In genomic region chr17:30113213-30113612, GRCh38 we compare ENCODE assay signal across 12 cellular contexts. TPM values are rescaled to one million over a fixed set of nuclear protein-coding genes. Genes with fewer than 3 reads are reported as not detected.
DNase-seq lines count a peak whose midpoint lies in the region; ATAC-seq and TF ChIP-seq lines count a peak whose summit lies in the region.
"Had no signal": no experiment of that assay in that cellular context is flagged by ENCODE, and none has a peak within 500 bp of the region (broad histone marks: within the 10 kb centered on the region; RNA-seq: fewer than 3 reads in every experiment).

No MANE protein-coding gene starts in this region.

- intact Hi-C loops in HCT116 (cut with micrococcal nuclease) (no loop called here), body of pancreas (cut with DNase I) (no loop called here)

- H3K4me3 ChIP-seq in HCT116 (replicated peaks in 1 of 2; ENCODE audit: low read depth in 1 of 2, low read length in 2 of 2) (no peak overlapping the region), body of pancreas (no peak overlapping the region)
- H3K4me3 ChIP-seq: left lung, sigmoid colon, SJCRH30 had no signal

- H3K27ac Mint-ChIP-seq in progenitor cell of endocrine pancreas = no peak overlapping the region
- H3K27ac Mint-ChIP-seq: endodermal cell had no signal

- peaks cover 10% of the 10 kb centered on the region for H3K4me1 Mint-ChIP-seq in progenitor cell of endocrine pancreas (ENCODE audit: low read depth)

- in situ Hi-C loops in SK-MEL-5 (cut with HindIII; ENCODE audit: low pct_unique_long_range_greater_than_20kb, low sequenced_read_pairs) = no loop called here

- no peak for ATAC-seq in HCT116
- no peak for ATAC-seq in HG02623 (IDR thresholded peaks at IDR 0.05; ENCODE audit: unreplicated experiment)
- ATAC-seq in body of pancreas = no peak
- ATAC-seq: left lung had no signal

- H3K9me2 ChIP-seq in HCT116 (ENCODE audit: insufficient read depth) = no peaks in the 10 kb centered on the region

- peak overlapping the region; percentile 28; the same call in 1 of the 2 replicates for H3K4me2 ChIP-seq in HCT116 (ENCODE audit: low read length)

- H3K27me3 ChIP-seq in HCT116 (ENCODE audit: insufficient read depth, low read length) = no peaks in the 10 kb centered on the region
- no peaks in the 10 kb centered on the region for H3K27me3 ChIP-seq in body of pancreas
- H3K27me3 ChIP-seq: left lung, sigmoid colon, SJCRH30 had no signal

- no peaks in the 10 kb centered on the region for H3K27me3 Mint-ChIP-seq in progenitor cell of endocrine pancreas

- H3K4me3 Mint-ChIP-seq in progenitor cell of endocrine pancreas (ENCODE audit: low read depth) = no peak overlapping the region
- H3K4me3 Mint-ChIP-seq: endodermal cell had no signal

- no peak for TF ChIP-seq RAD21 in HCT116 (IDR thresholded peaks at IDR 0.05; ENCODE audit: low read depth)

- TF ChIP-seq CTCF in HCT116 (IDR thresholded peaks at IDR 0.05 in 2 of 3, conservative IDR thresholded peaks at IDR 0.05 in 1 of 3; ENCODE audit: borderline replicate concordance in 1 of 3, insufficient read depth in 1 of 3, low read depth in 2 of 3, low read length in 2 of 3) (no peak), progenitor cell of endocrine pancreas (IDR thresholded peaks at IDR 0.05; ENCODE audit: unreplicated experiment) (no peak), body of pancreas (IDR thresholded peaks at IDR 0.05) (no peak)

- BruUV-seq in HCT116 (replicated peaks; lab: Mats Ljungman, UMichigan) = no TSS peak

- no peaks in the 10 kb centered on the region for H4K20me1 ChIP-seq in HCT116 (ENCODE audit: insufficient read depth)

- H2AFZ ChIP-seq in HCT116 (ENCODE audit: low read depth, low read length, poor library complexity, severe bottlenecking) = peak overlapping the region; percentile 20

- H3K4me1 ChIP-seq in HCT116 (ENCODE audit: control insufficient read depth in 1 of 2, insufficient read depth in 2 of 2, low read length in 2 of 2) (peaks cover 7% of the 10 kb centered on the region in 2 experiments), body of pancreas (peaks cover 7% of the 10 kb centered on the region)
- H3K4me1 ChIP-seq: SJCRH30 had no signal

- no peak for TF ChIP-seq POLR2A in HCT116 (IDR thresholded peaks at IDR 0.05; ENCODE audit: borderline replicate concordance, extremely low read depth, insufficient read depth, insufficient read length)
- TF ChIP-seq POLR2A in body of pancreas (IDR thresholded peaks at IDR 0.05) = no peak

- RAD21 ChIA-PET in HCT116 (lab: Charles Lee; ENCODE audit: low non-redundant PET in 1 of 2, low total read pairs in 2 of 2, uncharacterized antibody in 2 of 2, unreplicated experiment in 2 of 2) = no interaction called here

- DNase-seq in DMS153 (lab: John Stamatoyannopoulos, UW) (peak; percentile 32), HCT116 (ENCODE audit: low read depth, low spot score) (no peak), SK-MEL-5 (ENCODE audit: low read depth, low spot score) (peak; percentile 64), foreskin melanocyte (peak; percentile 41), progenitor cell of endocrine pancreas (ENCODE audit: low spot score, unreplicated experiment) (no peak), body of pancreas (no peak), iPS-NIHi11 (ENCODE audit: low spot score) (no peak)
- DNase-seq: endodermal cell, left lung, sigmoid colon had no signal

- POLR2A ChIA-PET in HCT116 (lab: Charles Lee) = interaction anchor here (1.1 kb wide), 1 partner anchor 9 kb away, joined by 3 read pairs; no protein-coding TSS in a partner anchor

- H3K9me3 Mint-ChIP-seq in progenitor cell of endocrine pancreas (ENCODE audit: low read depth) = no peaks in the 10 kb centered on the region
- H3K9me3 Mint-ChIP-seq: endodermal cell had no signal

- H3K79me2 ChIP-seq in HCT116 (ENCODE audit: insufficient read depth, low read length) = peaks cover 16% of the 10 kb centered on the region

- H3K9ac ChIP-seq in HCT116 (ENCODE audit: low read length) = no peak overlapping the region

- peaks cover under 1% of the 10 kb centered on the region in 2 experiments; a peak in 1 of 4 replicates for H3K36me3 ChIP-seq in HCT116 (ENCODE audit: control insufficient read depth in 1 of 2, insufficient read depth in 2 of 2, low read length in 2 of 2)
- H3K36me3 ChIP-seq in body of pancreas (replicated peaks in 1 of 2; ENCODE audit: insufficient read depth in 1 of 2, low read depth in 2 of 2) = no peaks in the 10 kb centered on the region
- H3K36me3 ChIP-seq: left lung, sigmoid colon, SJCRH30 had no signal

- H3K27ac ChIP-seq in HCT116 (ENCODE audit: low read depth, low read length) (no peak overlapping the region), body of pancreas (no peak overlapping the region)
- H3K27ac ChIP-seq: left lung, sigmoid colon, SJCRH30 had no signal

- CTCF ChIA-PET in HCT116 (lab: Charles Lee) = interaction anchor here (1.2 to 1.9 kb wide), 4 partner anchors 9 to 181 kb away, joined by 3 to 9 read pairs (median 6); no protein-coding TSS in a partner anchor

- no peaks in the 10 kb centered on the region for H3K36me3 Mint-ChIP-seq in progenitor cell of endocrine pancreas (ENCODE audit: insufficient read depth)

- H3K9me3 ChIP-seq in HCT116 (ENCODE audit: control insufficient read depth in 1 of 2, insufficient read depth in 1 of 2, low read depth in 1 of 2, low read length in 2 of 2) (no peaks in the 10 kb centered on the region), body of pancreas (no peaks in the 10 kb centered on the region)
- H3K9me3 ChIP-seq: left lung, sigmoid colon, SJCRH30 had no signal

TF ChIP-seq in HCT116, 20 proteins besides CTCF, POLR2A, EP300 and RAD21:
- no peak for TF ChIP-seq MAX (IDR thresholded peaks at IDR 0.05)
- TF ChIP-seq SIN3A (IDR thresholded peaks at IDR 0.05; ENCODE audit: low read depth) = no peak

RNA-seq across cellular contexts. Expression of gene NSRP1, which starts 3.4 kb away (rescaled TPM):
- total RNA-seq in HCT116 (2021; ENCODE audit: unreplicated experiment) = 24.9 TPM
- polyA plus RNA-seq in HCT116 (2012) = 10.6 and 13.6 TPM in 2 replicates
- 11.7 and 14.8 TPM in 2 replicates for total RNA-seq in SK-MEL-5 (2014; rRNA removed; shearing (Covaris generic))
- 16.9 and 22.1 TPM in 2 replicates for polyA plus RNA-seq in SK-MEL-5 (2015; cell fraction: cytosol; rRNA removed)
- 18.0 and 20.9 TPM in 2 replicates for polyA plus RNA-seq in SK-MEL-5 (2015; cell fraction: nucleus; rRNA removed)
- 25.3 and 29.0 TPM in 2 replicates for total RNA-seq in progenitor cell of endocrine pancreas
- 10 to 100 TPM; 19.2 to 22.7 TPM for total RNA-seq in body of pancreas

Comparison
In these comparisons a context has a peak if more than half of its experiments do, and no peak if none do; other contexts are left out.
1. DNase-seq: peak in DMS153 (single experiment), SK-MEL-5 (single experiment) and foreskin melanocyte (single experiment); none in HCT116 (single experiment), progenitor cell of endocrine pancreas (single experiment), body of pancreas (0 of 4) and iPS-NIHi11 (single experiment).